26 cellular contexts compared by ENCODE assay signal in the genomic region with DNA sequence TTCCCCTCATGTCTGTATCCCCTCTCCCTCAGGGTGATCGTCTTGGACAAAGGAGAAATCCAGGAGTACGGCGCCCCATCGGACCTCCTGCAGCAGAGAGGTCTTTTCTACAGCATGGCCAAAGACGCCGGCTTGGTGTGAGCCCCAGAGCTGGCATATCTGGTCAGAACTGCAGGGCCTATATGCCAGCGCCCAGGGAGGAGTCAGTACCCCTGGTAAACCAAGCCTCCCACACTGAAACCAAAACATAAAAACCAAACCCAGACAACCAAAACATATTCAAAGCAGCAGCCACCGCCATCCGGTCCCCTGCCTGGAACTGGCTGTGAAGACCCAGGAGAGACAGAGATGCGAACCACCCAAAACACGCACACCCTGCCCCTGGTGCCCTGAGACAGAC.
"Had no signal": no experiment of that assay in that cellular context is flagged by ENCODE, and none has a peak within 500 bp of the region (broad histone marks: within the 10 kb centered on the region; RNA-seq: fewer than 3 reads in every experiment).

No MANE protein-coding gene starts in this region.

- H3K4me3 Mint-ChIP-seq: activated CD4-positive, alpha-beta memory T cell treated with anti-CD3 and anti-CD28 coated beads, Interleukin-2, amount 10 ng/mL, durations not matched to agents 7 days and 5 days; activated T-cell treated with anti-CD3 and anti-CD28 coated beads, Interleukin-2, amount 50 U/mL, for 24 hours; central memory CD8-positive, alpha-beta T cell; dendritic cell treated with granulocyte-macrophage colony-stimulating factor and Interleukin-4, amounts not matched to agents 40 ng/mL and 50 ng/mL, for 4 days; mesothelial cell of epicardium; naive B cell; nephron progenitor cell; stimulated activated naive B cell treated with anti-CD40 and anti-IgM and Interleukin-4, amounts not matched to agents 10 μg/mL and 1 μg/mL and 100 μg/mL, for 72 hours; T-helper 2 cell treated with Interferon-gamma antibody and Interleukin-4, amounts not matched to agents 5 μg/mL and 100 μg/mL, for 36 hours had no signal

- H3K4me3 ChIP-seq: esophagus muscularis mucosa, left ventricle myocardium inferior, ovary, stomach, suprapubic skin, tibial artery had no signal

- H3K9me3 ChIP-seq: esophagus muscularis mucosa, left ventricle myocardium inferior, neutrophil, ovary, stomach, suprapubic skin, tibial artery had no signal

- H3K4me1 Mint-ChIP-seq: central memory CD8-positive, alpha-beta T cell; mesothelial cell of epicardium; nephron progenitor cell had no signal

- H3K9me3 Mint-ChIP-seq: activated CD4-positive, alpha-beta memory T cell treated with anti-CD3 and anti-CD28 coated beads, Interleukin-2, amount 10 ng/mL, durations not matched to agents 7 days and 5 days; activated naive CD4-positive, alpha-beta T cell treated with anti-CD3 and anti-CD28 coated beads, Interleukin-2, amount 50 U/mL, for 72 hours; activated T-cell treated with anti-CD3 and anti-CD28 coated beads, Interleukin-2, amount 50 U/mL, for 24 hours; activated T-helper 2 cell treated with anti-CD3 and anti-CD28 coated beads, Interferon-gamma antibody, Interleukin-2, Interleukin-4, amounts not matched to agents 10 μg/mL and 5 μg/mL and 100 μg/mL, durations not matched to agents 14 hours and 24 hours and 36 hours; central memory CD8-positive, alpha-beta T cell; dendritic cell treated with granulocyte-macrophage colony-stimulating factor and Interleukin-4, amounts not matched to agents 40 ng/mL and 50 ng/mL, for 4 days; mesothelial cell of epicardium; naive B cell; nephron progenitor cell; stimulated activated naive B cell treated with anti-CD40 and anti-IgM and Interleukin-4, amounts not matched to agents 10 μg/mL and 1 μg/mL and 100 μg/mL, for 72 hours; T-helper 2 cell treated with Interferon-gamma antibody and Interleukin-4, amounts not matched to agents 5 μg/mL and 100 μg/mL, for 36 hours had no signal

- ATAC-seq: activated naive CD4-positive, alpha-beta T cell treated with anti-CD3 and anti-CD28 coated beads, Interleukin-2, amount 50 U/mL, for 72 hours; foreskin keratinocyte; sciatic nerve; stimulated activated naive B cell treated with anti-CD40 and anti-IgM and Interleukin-4, amounts not matched to agents 10 μg/mL and 1 μg/mL and 100 μg/mL, for 72 hours had no signal

- H3K27me3 ChIP-seq: esophagus muscularis mucosa, foreskin keratinocyte, neutrophil, ovary, stomach, suprapubic skin, tibial artery had no signal

- H3K27ac Mint-ChIP-seq: activated CD4-positive, alpha-beta memory T cell treated with anti-CD3 and anti-CD28 coated beads, Interleukin-2, amount 10 ng/mL, durations not matched to agents 7 days and 5 days; activated T-cell treated with anti-CD3 and anti-CD28 coated beads, Interleukin-2, amount 50 U/mL, for 24 hours; activated T-helper 2 cell treated with anti-CD3 and anti-CD28 coated beads, Interferon-gamma antibody, Interleukin-2, Interleukin-4, amounts not matched to agents 10 μg/mL and 5 μg/mL and 100 μg/mL, durations not matched to agents 14 hours and 24 hours and 36 hours; dendritic cell treated with granulocyte-macrophage colony-stimulating factor and Interleukin-4, amounts not matched to agents 40 ng/mL and 50 ng/mL, for 4 days; mesothelial cell of epicardium; nephron progenitor cell; progenitor cell of endocrine pancreas; stimulated activated naive B cell treated with anti-CD40 and anti-IgM and Interleukin-4, amounts not matched to agents 10 μg/mL and 1 μg/mL and 100 μg/mL, for 72 hours; T-helper 2 cell treated with Interferon-gamma antibody and Interleukin-4, amounts not matched to agents 5 μg/mL and 100 μg/mL, for 36 hours had no signal

- DNase-seq: activated CD4-positive, alpha-beta memory T cell treated with anti-CD3 and anti-CD28 coated beads, Interleukin-2, amount 10 ng/mL, durations not matched to agents 7 days and 5 days; activated CD4-positive, alpha-beta T cell treated with anti-CD3 and anti-CD28 coated beads for 48 hours; activated CD8-positive, alpha-beta memory T cell treated with anti-CD3 and anti-CD28 coated beads, Interleukin-2, amount 50 U/mL, for 48 hours; activated T-cell treated with anti-CD3 and anti-CD28 coated beads, Interleukin-2, amount 50 U/mL, for 24 hours; foreskin keratinocyte; left ventricle myocardium inferior; mammary epithelial cell; naive B cell; nephron progenitor cell; ovary; small intestine; stimulated activated CD4-positive, alpha-beta T cell treated with anti-CD3 and anti-CD28 coated beads, Interleukin-4, amount 100 ng/mL, for 24 hours; stimulated activated naive B cell treated with anti-CD40 and anti-IgM and Interleukin-4, amounts not matched to agents 10 μg/mL and 1 μg/mL and 100 μg/mL, for 72 hours; stomach; tibial artery had no signal

- H3K27me3 Mint-ChIP-seq: activated CD4-positive, alpha-beta memory T cell treated with anti-CD3 and anti-CD28 coated beads, Interleukin-2, amount 10 ng/mL, durations not matched to agents 7 days and 5 days; activated T-cell treated with anti-CD3 and anti-CD28 coated beads, Interleukin-2, amount 50 U/mL, for 24 hours; central memory CD8-positive, alpha-beta T cell; dendritic cell treated with granulocyte-macrophage colony-stimulating factor and Interleukin-4, amounts not matched to agents 40 ng/mL and 50 ng/mL, for 4 days; naive B cell; progenitor cell of endocrine pancreas; stimulated activated naive B cell treated with anti-CD40 and anti-IgM and Interleukin-4, amounts not matched to agents 10 μg/mL and 1 μg/mL and 100 μg/mL, for 72 hours had no signal

- H3K4me1 ChIP-seq: foreskin keratinocyte, left ventricle myocardium inferior, suprapubic skin, tibial artery had no signal

- H3K36me3 ChIP-seq: ovary had no signal

- H3K27ac ChIP-seq: esophagus muscularis mucosa, foreskin keratinocyte, left ventricle myocardium inferior, neutrophil, ovary, stomach, suprapubic skin, tibial artery had no signal
